ENCODE assay signal across 10 cellular contexts in genomic region chr4:6471303-6472007, GRCh38.
DNase-seq lines count a peak whose midpoint lies in the region; ATAC-seq and TF ChIP-seq lines count a peak whose summit lies in the region.
"Had no signal": no experiment of that assay in that cellular context is flagged by ENCODE, and none has a peak within 500 bp of the region (broad histone marks: within the 10 kb centered on the region; RNA-seq: fewer than 3 reads in every experiment).

No MANE protein-coding gene starts in this region.

- ATAC-seq in GM18498 (IDR thresholded peaks at IDR 0.05; ENCODE audit: unreplicated experiment) (no peak), GM19452 (IDR thresholded peaks at IDR 0.05; ENCODE audit: unreplicated experiment) (no peak)

- TF ChIP-seq CTCF in astrocyte of the spinal cord (IDR thresholded peaks at IDR 0.05; ENCODE audit: low read depth, low read length) = no peak

- H3K36me3 ChIP-seq in subcutaneous abdominal adipose tissue (ENCODE audit: control insufficient read depth in 5 of 5, insufficient read depth in 5 of 5, low read length in 5 of 5) = no peaks in the 10 kb centered on the region

- H3K27me3 ChIP-seq in layer of hippocampus (ENCODE audit: control insufficient read depth, insufficient read depth, low read length) (peaks cover 5% of the 10 kb centered on the region), subcutaneous abdominal adipose tissue (ENCODE audit: control insufficient read depth in 5 of 5, insufficient read depth in 4 of 5, low read length in 5 of 5) (peaks cover 11 to 57% (median 43%) of the 10 kb centered on the region in 5 donors)

- H3K27ac ChIP-seq in layer of hippocampus (ENCODE audit: low read depth, low read length) = peak overlapping the region; percentile 93
- no peak overlapping the region for H3K27ac ChIP-seq in subcutaneous abdominal adipose tissue (ENCODE audit: low read depth, low read length)

- in situ Hi-C loops in astrocyte of the spinal cord (cut with HindIII; ENCODE audit: low sequenced_read_pairs) = no loop called here

- peaks cover 0 to 18% (median 11%) of the 10 kb centered on the region in 5 donors for H3K4me1 ChIP-seq in subcutaneous abdominal adipose tissue (ENCODE audit: control insufficient read depth in 5 of 5, insufficient read depth in 5 of 5, low read length in 5 of 5)

- H3K9ac ChIP-seq in subcutaneous abdominal adipose tissue (ENCODE audit: low read length in 5 of 5) = no peak overlapping the region

- peaks cover 0 to 6% (median 0%) of the 10 kb centered on the region in 5 donors for H3K9me3 ChIP-seq in subcutaneous abdominal adipose tissue (ENCODE audit: control insufficient read depth in 5 of 5, low read length in 5 of 5)

- DNase-seq in NCI-H146 (lab: John Stamatoyannopoulos, UW) = peak; percentile 41
- no peak for DNase-seq in NCI-H146 treated with DMSO at 0.1 percent for 48 hours (lab: John Stamatoyannopoulos, UW; ENCODE audit: unreplicated experiment)
- DNase-seq in astrocyte of the spinal cord (ENCODE audit: low read depth, low spot score) = peak; percentile 5
- DNase-seq in HuH-7 (ENCODE audit: low spot score) = no peak
- DNase-seq: KG1, kidney glomerular epithelial cell had no signal

- no peak overlapping the region for H3K4me3 ChIP-seq in astrocyte of the spinal cord (ENCODE audit: low read depth, low read length)
- peak overlapping the region in 3 of 5 donors; percentile 44 to 62 (median 57) for H3K4me3 ChIP-seq in subcutaneous abdominal adipose tissue (ENCODE audit: low read depth in 1 of 5, low read length in 5 of 5)

Comparison
In these comparisons a context has a peak if more than half of its experiments do, and no peak if none do; other contexts are left out.
1. DNase-seq: peak in NCI-H146 (single experiment) and astrocyte of the spinal cord (single experiment); none in NCI-H146 treated with DMSO at 0.1 percent for 48 hours (single experiment) and HuH-7 (single experiment).